11 cellular contexts compared by ENCODE assay signal in the genomic region with DNA sequence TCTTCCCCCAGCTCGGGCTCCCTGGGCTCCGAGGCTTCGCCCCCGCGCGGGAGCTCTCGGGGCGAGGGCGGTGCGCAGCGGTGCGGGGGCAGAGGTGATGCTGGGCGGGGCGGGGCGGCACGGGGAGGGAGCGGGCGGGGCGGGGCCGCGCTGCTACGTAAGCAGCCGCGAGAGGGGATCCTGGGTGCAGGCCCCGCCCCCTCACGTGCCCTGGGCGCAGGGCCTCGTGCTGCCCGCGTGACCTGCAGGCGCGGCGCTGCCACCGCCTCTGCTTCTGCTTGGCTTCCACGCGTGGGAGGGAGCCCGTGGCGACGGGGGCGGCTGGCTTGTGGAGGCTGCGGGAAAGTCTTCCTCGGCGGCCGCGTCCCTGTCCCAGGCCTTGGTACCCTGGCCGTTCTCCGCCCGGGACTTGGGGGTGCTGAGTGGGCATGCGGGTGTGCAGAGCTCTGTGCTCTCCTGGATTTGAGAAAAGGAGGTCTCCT.
A peak's percentile ranks its signal among the peaks of the same experiment; 100 is the strongest.
DNase-seq lines count a peak whose midpoint lies in the region; ATAC-seq, FAIRE-seq and TF ChIP-seq lines count a peak whose summit lies in the region.
"Had no signal": no experiment of that assay in that cellular context is flagged by ENCODE, and none has a peak within 500 bp of the region (broad histone marks: within the 10 kb centered on the region; RNA-seq: fewer than 3 reads in every experiment).

No MANE protein-coding gene starts in this region.

- peak overlapping the region in 2 of 3 experiments; percentile 38 to 51 for H3K4me3 Mint-ChIP-seq in nephron

- H3K9me3 ChIP-seq in HUES6 (ENCODE audit: control insufficient read depth, insufficient read depth, low read depth, low read length), result peaks cover 5% of the 10 kb centered on the region; the same call in 1 of the 2 replicates

- H3K4me1 ChIP-seq in HUES6 (ENCODE audit: control insufficient read depth, insufficient read depth, low read length), result no peaks in the 10 kb centered on the region; the same call in 1 of the 2 replicates

- H3K9me3 Mint-ChIP-seq in nephron, result peaks cover 6% of the 10 kb centered on the region

- DNase-seq in AG20443 (ENCODE audit: low spot score) (peak; percentile 66), epithelial cell of proximal tubule (ENCODE audit: low read depth) (no peak), hepatic stellate cell (ENCODE audit: low spot score) (no peak), RCC 7860 (ENCODE audit: low spot score) (no peak)
- DNase-seq: activated CD4-positive, CD25-positive, alpha-beta regulatory T cell; kidney glomerular epithelial cell; NCI-H526 treated with DMSO at 0.1 percent for 48 hours had no signal

- H3K9ac ChIP-seq in HUES6 (ENCODE audit: low read length), result no peak overlapping the region

- peaks cover 62% of the 10 kb centered on the region for H3K27me3 ChIP-seq in HUES6 (ENCODE audit: control insufficient read depth, insufficient read depth, low read length)

- no peak for FAIRE-seq in RCC 7860 (lab: Jason Lieb, UNC)

- no peak overlapping the region for H3K27ac ChIP-seq in HUES6 (ENCODE audit: low read depth, low read length)

- H3K27ac Mint-ChIP-seq in nephron, result no peak overlapping the region

- H3K27me3 Mint-ChIP-seq in nephron (ENCODE audit: low read depth), result peaks cover 54% of the 10 kb centered on the region

- no peaks in the 10 kb centered on the region for H3K36me3 ChIP-seq in HUES6 (ENCODE audit: control insufficient read depth, insufficient read depth, low read length)

- H3K4me1 Mint-ChIP-seq in nephron, result no peaks in the 10 kb centered on the region

- H3K4me3 ChIP-seq in HUES6 (ENCODE audit: low read depth, low read length) (peak overlapping the region; percentile 54; the same call in 1 of the 2 replicates), epithelial cell of proximal tubule (ENCODE audit: low read depth, low read length) (peak overlapping the region; percentile 31)

- H3K36me3 Mint-ChIP-seq in nephron (ENCODE audit: low read depth), result no peaks in the 10 kb centered on the region

- ATAC-seq in GM21360 (IDR thresholded peaks at IDR 0.05; ENCODE audit: unreplicated experiment) (no peak), GM18502 (IDR thresholded peaks at IDR 0.05; ENCODE audit: poor library complexity, unreplicated experiment) (no peak)

- TF ChIP-seq CTCF in epithelial cell of proximal tubule (conservative IDR thresholded peaks at IDR 0.05; ENCODE audit: low read depth, low read length), result no peak
- TF ChIP-seq CTCF in nephron (IDR thresholded peaks at IDR 0.05; ENCODE audit: unreplicated experiment in 3 of 3), result no peak
